In the genomic region with DNA sequence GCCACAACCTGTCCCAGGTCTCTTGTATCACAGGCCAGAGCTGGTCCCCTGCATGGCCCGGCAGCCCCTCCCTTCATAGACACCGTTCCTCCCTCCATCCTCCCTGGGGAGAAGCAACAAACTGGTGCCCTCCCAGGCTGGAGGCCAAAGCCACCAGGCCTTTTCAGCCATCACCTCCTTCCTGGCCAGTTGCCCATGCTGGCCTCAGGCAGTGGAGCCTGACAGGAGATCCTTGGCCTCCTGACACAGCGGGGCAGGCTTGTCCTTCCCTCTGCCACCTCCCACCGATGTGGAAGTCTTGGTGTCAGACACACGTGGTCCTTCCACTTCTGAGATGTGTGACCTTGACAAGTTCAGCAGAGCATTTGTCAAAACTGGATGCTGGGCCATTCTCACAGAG, we compare ENCODE assay signal across 12 cellular contexts.
DNase-seq lines count a peak whose midpoint lies in the region; ATAC-seq lines count a peak whose summit lies in the region.
"Had no signal": no experiment of that assay in that cellular context is flagged by ENCODE, and none has a peak within 500 bp of the region (broad histone marks: within the 10 kb centered on the region; RNA-seq: fewer than 3 reads in every experiment).

No MANE protein-coding gene starts in this region.

- intact Hi-C loops in Right ventricle myocardium superior (cut with DNase I): no loop called here

- DNase-seq in G401 (ENCODE audit: low spot score): peak; percentile 67
- DNase-seq in RPMI7951 (ENCODE audit: low read depth): peak; percentile 79
- no peak for DNase-seq in Right ventricle myocardium superior
- DNase-seq in renal cortical epithelial cell (ENCODE audit: low read depth): peak; percentile 69
- DNase-seq in NCI-H748 (lab: John Stamatoyannopoulos, UW; ENCODE audit: unreplicated experiment): no peak
- no peak for DNase-seq in NCI-H1436 treated with DMSO at 0.1 percent for 48 hours (lab: John Stamatoyannopoulos, UW)
- DNase-seq: activated naive CD4-positive, alpha-beta T cell treated with anti-CD3 and anti-CD28 coated beads, Interleukin-2, amount 10 ng/mL, durations not matched to agents 7 days and 5 days; CD8-positive, alpha-beta T cell; left lung; NCI-H1694; NCI-H510A treated with DMSO at 0.1 percent for 48 hours had no signal

- in situ Hi-C loops in G401 (cut with HindIII; ENCODE audit: low sequenced_read_pairs): no loop called here

- peak; percentile 44 for ATAC-seq in Right ventricle myocardium superior (ENCODE audit: poor library complexity)
- ATAC-seq in GM21367 (IDR thresholded peaks at IDR 0.05; ENCODE audit: unreplicated experiment): no peak
- ATAC-seq: CD8-positive, alpha-beta T cell; left lung had no signal

Comparison
In these comparisons a context has a peak if more than half of its experiments do, and no peak if none do; other contexts are left out.
1. DNase-seq: peak in G401 (single experiment), RPMI7951 (single experiment) and renal cortical epithelial cell (single experiment); none in Right ventricle myocardium superior (single experiment), NCI-H748 (single experiment) and NCI-H1436 treated with DMSO at 0.1 percent for 48 hours (single experiment).